8 cellular contexts compared by ENCODE assay signal in the genomic region with DNA sequence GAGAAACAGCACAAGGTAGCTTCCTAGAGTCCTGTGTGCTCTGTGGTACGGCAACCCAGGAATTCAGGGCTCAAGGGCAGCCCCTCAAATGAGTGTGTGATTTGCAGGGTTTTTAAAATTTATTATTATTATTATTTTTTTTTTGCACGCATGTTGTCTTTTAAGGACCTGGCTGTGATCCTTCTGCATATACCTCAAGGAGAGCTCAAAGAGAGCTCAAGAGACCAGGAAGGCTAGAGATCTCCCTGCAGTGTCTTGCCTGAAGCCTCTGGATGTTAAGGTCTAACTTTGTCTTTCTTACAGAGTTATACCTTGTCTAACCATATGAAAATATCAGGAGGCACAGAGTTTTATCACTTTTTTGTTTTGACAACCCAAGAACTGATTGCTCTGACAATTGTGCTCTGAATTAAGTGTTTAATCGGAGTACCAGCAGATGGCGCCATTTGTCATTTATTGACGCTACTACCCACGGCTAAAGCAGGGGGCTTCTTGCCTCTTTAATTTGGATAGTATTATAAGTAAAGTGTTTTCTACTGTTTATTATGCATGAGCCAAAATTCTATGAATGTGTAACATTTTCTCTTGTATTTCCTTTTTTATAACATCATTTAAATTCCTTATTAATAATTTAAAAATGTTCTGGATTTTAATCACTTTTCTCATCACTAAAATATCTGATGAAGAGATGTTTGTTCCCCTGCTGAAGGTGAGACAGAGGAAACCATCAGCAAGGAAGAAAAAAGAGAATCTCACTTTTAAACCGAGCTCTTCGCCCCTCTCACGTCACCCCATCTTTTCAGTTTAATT. TPM values are rescaled to one million over a fixed set of nuclear protein-coding genes. Genes with fewer than 3 reads are reported as not detected.
A peak's percentile ranks its signal among the peaks of the same experiment; 100 is the strongest.
DNase-seq lines count a peak whose midpoint lies in the region; ATAC-seq and TF ChIP-seq lines count a peak whose summit lies in the region.

No MANE protein-coding gene starts in this region.

- H3K79me2 ChIP-seq in OCI-LY1 (ENCODE audit: insufficient read depth, low read length) (no peaks in the 10 kb centered on the region), fibroblast of lung (ENCODE audit: control insufficient read depth, insufficient read depth, low read length) (no peaks in the 10 kb centered on the region)

- H3K4me3 ChIP-seq in OCI-LY1 (ENCODE audit: low read depth, low read length, poor library complexity, severe bottlenecking) (no peak overlapping the region), fibroblast of lung (replicated peaks in 1 of 4; ENCODE audit: control extremely low read depth in 1 of 4, insufficient read depth in 1 of 4, low read depth in 3 of 4, low read length in 4 of 4) (no peak overlapping the region), tibial artery (no peak overlapping the region)

- no peaks in the 10 kb centered on the region for H3K9me3 ChIP-seq in OCI-LY1 (ENCODE audit: low read length)
- H3K9me3 ChIP-seq in fibroblast of lung (ENCODE audit: control insufficient read depth, insufficient read depth, low read depth, low read length): no peaks in the 10 kb centered on the region
- H3K9me3 ChIP-seq in tibial artery: no peaks in the 10 kb centered on the region

- no peak overlapping the region for H3K27ac ChIP-seq in OCI-LY1 (ENCODE audit: low read depth, low read length, poor library complexity, severe bottlenecking)
- no peak overlapping the region for H3K27ac ChIP-seq in fibroblast of lung (ENCODE audit: insufficient read depth, low read length)
- no peak overlapping the region for H3K27ac ChIP-seq in tibial artery

- DNase-seq in Right ventricle myocardium superior (no peak), Right ventricle myocardium inferior (ENCODE audit: missing footprints) (no peak), HT-29 (ENCODE audit: low spot score) (peak; percentile 85), activated T-cell treated with anti-CD3 and anti-CD28 coated beads for 4 hours (peak; percentile 63), fibroblast of lung (ENCODE audit: low read depth in 2 of 2) (peak; percentile 55 to 72), non-pigmented ciliary epithelial cell (ENCODE audit: low read depth) (peak; percentile 24), tibial artery (peak in 1 of 2 donors; percentile 55)

- no peak overlapping the region for H3K4me2 ChIP-seq in OCI-LY1 (ENCODE audit: low read length)
- H3K4me2 ChIP-seq in fibroblast of lung (ENCODE audit: extremely low read depth, insufficient read depth, low read length): no peak overlapping the region

- H4K20me1 ChIP-seq in OCI-LY1 (ENCODE audit: insufficient read depth, low read length) (no peaks in the 10 kb centered on the region), fibroblast of lung (ENCODE audit: control insufficient read depth, extremely low read depth, insufficient read depth, low read length) (no peaks in the 10 kb centered on the region)

- 0 out of 2 replicates have a peak, but pooled peaks cover 5% of the 10 kb centered on the region for H3K27me3 ChIP-seq in OCI-LY1 (ENCODE audit: insufficient read depth, low read length)
- no peaks in the 10 kb centered on the region for H3K27me3 ChIP-seq in fibroblast of lung (ENCODE audit: control insufficient read depth, insufficient read depth, low read length)
- H3K27me3 ChIP-seq in tibial artery: no peaks in the 10 kb centered on the region

- H3K4me1 ChIP-seq in OCI-LY1 (ENCODE audit: insufficient read depth, low read length, severe bottlenecking) (no peaks in the 10 kb centered on the region), fibroblast of lung (ENCODE audit: control insufficient read depth, extremely low read depth, insufficient read depth, low read length) (no peaks in the 10 kb centered on the region), tibial artery (no peaks in the 10 kb centered on the region)

- intact Hi-C loops in Right ventricle myocardium superior (cut with DNase I) (loop anchor here (5.0 to 10.0 kb wide), 3 partner anchors 662 to 1012 kb away; no protein-coding TSS in a partner anchor), Right ventricle myocardium inferior (cut with DNase I) (loop anchor here (1.0 to 10.0 kb wide), 3 partner anchors 662 to 1012 kb away; no protein-coding TSS in a partner anchor), tibial artery (cut with DNase I; ENCODE audit: low total_unique reads) (no loop called here)

- no peak overlapping the region for H2AFZ ChIP-seq in OCI-LY1 (ENCODE audit: low read length)
- H2AFZ ChIP-seq in fibroblast of lung (ENCODE audit: low read length): no peak overlapping the region

- TF ChIP-seq CTCF in OCI-LY1 (IDR thresholded peaks at IDR 0.05; ENCODE audit: low read length) (peak; percentile 84), fibroblast of lung (conservative IDR thresholded peaks at IDR 0.05 in 1 of 2, IDR thresholded peaks at IDR 0.05 in 1 of 2; ENCODE audit: low read depth in 1 of 2, low read length in 2 of 2) (peak; percentile 74), tibial artery (IDR thresholded peaks at IDR 0.05) (peak; percentile 71 to 79)

- no peaks in the 10 kb centered on the region for H3F3A ChIP-seq in OCI-LY1 (ENCODE audit: insufficient read depth, low read length)

- no peak overlapping the region for H3K9ac ChIP-seq in OCI-LY1 (ENCODE audit: low read length)
- H3K9ac ChIP-seq in fibroblast of lung (ENCODE audit: insufficient read depth, low read length): no peak overlapping the region

- peak; percentile 88 for ATAC-seq in Right ventricle myocardium superior (ENCODE audit: poor library complexity)
- ATAC-seq in Right ventricle myocardium inferior: no peak

- H3K36me3 ChIP-seq in OCI-LY1 (ENCODE audit: insufficient read depth, low read length) (no peaks in the 10 kb centered on the region), fibroblast of lung (ENCODE audit: control insufficient read depth, insufficient read depth, low read length) (no peaks in the 10 kb centered on the region), tibial artery (no peaks in the 10 kb centered on the region)

- no peaks in the 10 kb centered on the region for H3K9me2 ChIP-seq in OCI-LY1 (ENCODE audit: low read depth, low read length)

RNA-seq across cellular contexts. Expression of gene LMO4, which starts 35.8 kb away (rescaled TPM):
- 42.0 TPM for total RNA-seq in Right ventricle myocardium superior
- 44.3 TPM for total RNA-seq in Right ventricle myocardium inferior
- total RNA-seq in HT-29 (2014; rRNA removed; shearing (Covaris generic)): 174 and 184 TPM in 2 replicates
- total RNA-seq in fibroblast of lung: 54.4 and 61.9 TPM in 2 replicates
- 91.4 and 101 TPM in 2 replicates for polyA plus RNA-seq in fibroblast of lung
- polyA plus RNA-seq in fibroblast of lung (2012): 65.2 and 72.5 TPM in 2 replicates
- polyA minus RNA-seq in fibroblast of lung (ENCODE audit: low replicate concordance): 35.6 and 41.9 TPM in 2 replicates

Comparison
In these comparisons a context has a peak if more than half of its experiments do, and no peak if none do; other contexts are left out.
1. DNase-seq: peak in HT-29 (single experiment), activated T-cell treated with anti-CD3 and anti-CD28 coated beads for 4 hours (single experiment), fibroblast of lung (2 of 2) and non-pigmented ciliary epithelial cell (single experiment); none in Right ventricle myocardium superior (single experiment) and Right ventricle myocardium inferior (single experiment).
2. Peak in every context shown above with its lines, with median percentiles within 50 percentile points of each other: CTCF ChIP-seq.